2 cellular contexts compared by ENCODE assay signal in genomic region chr5:179287631-179288030, GRCh38.
TF ChIP-seq lines count a peak whose summit lies in the region.

No MANE protein-coding gene starts in this region.

TF ChIP-seq in liver, 16 proteins besides CTCF, POLR2A, EP300 and RAD21:
- TF ChIP-seq EGR1 (IDR thresholded peaks at IDR 0.05; ENCODE audit: low read depth in 2 of 2): no peak
- no peak for TF ChIP-seq MAX (IDR thresholded peaks at IDR 0.05)
- TF ChIP-seq JUND (IDR thresholded peaks at IDR 0.05): no peak
- TF ChIP-seq SP1 (IDR thresholded peaks at IDR 0.05): no peak
- TF ChIP-seq RXRA (IDR thresholded peaks at IDR 0.05): no peak
- TF ChIP-seq TAF1 (conservative IDR thresholded peaks at IDR 0.05): no peak
- TF ChIP-seq REST (IDR thresholded peaks at IDR 0.05): no peak
- no peak for TF ChIP-seq YY1 (IDR thresholded peaks at IDR 0.05)
- no peak for TF ChIP-seq FOXA1 (IDR thresholded peaks at IDR 0.05)

TF ChIP-seq in HepG2, 621 proteins besides CTCF, POLR2A, EP300 and RAD21:
- TF ChIP-seq SIX4 (CRISPR knock-in tag; IDR thresholded peaks at IDR 0.05): no peak
- TF ChIP-seq NCOA5 (CRISPR knock-in tag; IDR thresholded peaks at IDR 0.05): no peak
- TF ChIP-seq SNAPC4 (CRISPR knock-in tag; IDR thresholded peaks at IDR 0.05): no peak
- TF ChIP-seq ZNF678 (CRISPR knock-in tag; IDR thresholded peaks at IDR 0.05): no peak
- TF ChIP-seq MZF1 (CRISPR knock-in tag; IDR thresholded peaks at IDR 0.05; ENCODE audit: borderline replicate concordance): no peak
- TF ChIP-seq NONO (IDR thresholded peaks at IDR 0.05): no peak
- TF ChIP-seq NONO (CRISPR knock-in tag; conservative IDR thresholded peaks at IDR 0.05): no peak
- TF ChIP-seq MATR3 (CRISPR knock-in tag; IDR thresholded peaks at IDR 0.05): no peak
- no peak for TF ChIP-seq SRF (IDR thresholded peaks at IDR 0.05; ENCODE audit: low read depth, low read length)
- no peak for TF ChIP-seq TGIF2 (CRISPR knock-in tag; IDR thresholded peaks at IDR 0.05)
- TF ChIP-seq PRDM4 (CRISPR knock-in tag; IDR thresholded peaks at IDR 0.05; ENCODE audit: borderline replicate concordance): no peak
